ENCODE assay signal across 1 cellular context in the genomic region with DNA sequence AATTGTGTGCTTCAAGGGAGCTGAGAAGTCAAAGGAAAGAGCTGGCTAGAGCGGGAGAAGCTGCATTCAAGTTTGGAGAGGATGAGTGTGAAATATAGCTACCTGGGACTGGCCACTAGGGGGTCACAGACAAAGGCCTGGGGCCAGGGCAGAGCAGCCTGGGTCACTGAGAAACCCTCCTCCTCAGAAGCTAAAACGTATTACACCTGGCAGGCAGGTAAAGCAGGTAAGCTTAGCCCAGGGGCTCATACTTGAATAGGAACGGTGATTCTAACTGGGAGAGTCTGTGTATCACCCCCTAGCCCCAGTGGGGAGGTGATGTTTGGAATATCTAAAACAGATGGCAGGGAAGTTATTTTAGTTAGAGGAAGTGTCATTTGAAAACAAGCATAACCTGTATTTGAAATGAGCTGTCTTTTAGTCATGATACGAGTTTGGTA.
A peak's percentile ranks its signal among the peaks of the same experiment; 100 is the strongest.
TF ChIP-seq lines count a peak whose summit lies in the region.

No MANE protein-coding gene starts in this region.

TF ChIP-seq in HCT116, 20 proteins besides CTCF, POLR2A, EP300 and RAD21:
- TF ChIP-seq FOSL1 (IDR thresholded peaks at IDR 0.05; ENCODE audit: low read depth) (peak; percentile 49; the same call in 1 of the 2 replicates), POLR2AphosphoS5 (IDR thresholded peaks at IDR 0.05; ENCODE audit: low read depth, low read length) (no peak), SP1 (IDR thresholded peaks at IDR 0.05; ENCODE audit: low read depth) (peak; percentile 28; the same call in 1 of the 2 replicates)
